17 cellular contexts compared by ENCODE assay signal in the genomic region with DNA sequence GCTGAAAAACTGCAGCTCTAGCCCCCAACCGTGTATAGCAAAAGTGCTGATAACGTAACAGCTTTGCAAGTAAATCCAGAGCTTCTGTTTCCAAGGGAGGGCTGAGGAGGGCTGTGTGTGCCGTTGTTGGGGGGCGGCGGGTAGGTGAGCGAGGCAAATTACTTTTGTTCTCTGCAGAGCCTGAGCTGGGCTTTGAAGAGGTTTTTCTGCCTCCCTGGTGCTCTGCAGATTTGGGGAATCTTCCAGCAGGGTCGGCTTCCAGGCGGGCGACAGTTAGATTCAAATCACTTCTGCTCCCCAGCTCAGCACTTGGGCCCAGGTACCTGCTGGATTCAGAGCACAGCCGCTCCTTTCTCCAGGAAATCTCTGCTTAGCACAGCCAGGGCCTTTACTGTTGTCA.
DNase-seq lines count a peak whose midpoint lies in the region; ATAC-seq and TF ChIP-seq lines count a peak whose summit lies in the region.
"Had no signal": no experiment of that assay in that cellular context is flagged by ENCODE, and none has a peak within 500 bp of the region (broad histone marks: within the 10 kb centered on the region; RNA-seq: fewer than 3 reads in every experiment).

No MANE protein-coding gene starts in this region.

- H3K4me1 ChIP-seq in endodermal cell (ENCODE audit: control insufficient read depth, insufficient read depth, low read length) (peaks cover 6% of the 10 kb centered on the region), neuron (ENCODE audit: insufficient read depth, low read length) (no peaks in the 10 kb centered on the region)

- H3K4me3 ChIP-seq in endodermal cell (ENCODE audit: low read length): peak overlapping the region; percentile 44
- H3K4me3 ChIP-seq in neuron (ENCODE audit: low read length): no peak overlapping the region

- no peaks in the 10 kb centered on the region for H3K27me3 Mint-ChIP-seq in endodermal cell (ENCODE audit: insufficient read depth)

- peak overlapping the region; percentile 33 for H3K4me3 Mint-ChIP-seq in endodermal cell
- H3K4me3 Mint-ChIP-seq: CD14-positive monocyte had no signal

- H3K27ac ChIP-seq in C4-2B (peak overlapping the region; percentile 36), endodermal cell (ENCODE audit: low read depth, low read length) (peak overlapping the region; percentile 54)

- peaks cover 41% of the 10 kb centered on the region for H3K9me3 Mint-ChIP-seq in endodermal cell

- H3K36me3 ChIP-seq in endodermal cell (ENCODE audit: control insufficient read depth, insufficient read depth, low read length) (no peaks in the 10 kb centered on the region), neuron (ENCODE audit: insufficient read depth, low read length) (no peaks in the 10 kb centered on the region)

- H3K36me3 Mint-ChIP-seq in endodermal cell (ENCODE audit: low read depth): peaks cover 4% of the 10 kb centered on the region
- H3K36me3 Mint-ChIP-seq: CD14-positive monocyte had no signal

- intact Hi-C loops in left colon (cut with DNase I, micrococcal nuclease): no loop called here

- H3K9me3 ChIP-seq in endodermal cell (ENCODE audit: control insufficient read depth, low read length) (peaks cover 55% of the 10 kb centered on the region), neuron (ENCODE audit: low read length) (no peaks in the 10 kb centered on the region)
- H3K9me3 ChIP-seq: SK-N-SH had no signal

- no peaks in the 10 kb centered on the region for H3K27me3 ChIP-seq in endodermal cell (ENCODE audit: control insufficient read depth, insufficient read depth, low read length, poor library complexity, severe bottlenecking)
- H3K27me3 ChIP-seq in neuron (ENCODE audit: insufficient read depth, low read length): no peaks in the 10 kb centered on the region

- TF ChIP-seq CTCF in C4-2B (conservative IDR thresholded peaks at IDR 0.05) (no peak), endodermal cell (conservative IDR thresholded peaks at IDR 0.05) (no peak)

- 52 to 80% methylated on average over 2 to 10 of the region's 10 CpGs for WGBS in endodermal cell (ENCODE audit: insufficient coverage in 1 of 2, insufficient read length in 1 of 2), 2 experiments

- DNase-seq in NCI-H82 (lab: John Stamatoyannopoulos, UW) (peak; percentile 45), endodermal cell (peak; percentile 50), left colon (no peak), HUDEP-2 (lab: John Stamatoyannopoulos, UW; ENCODE audit: unreplicated experiment in 76 of 76) (no peak), inferior parietal cortex (ENCODE audit: extremely low spot score) (no peak), NCI-H2107 treated with DMSO at 0.1 percent for 48 hours (lab: John Stamatoyannopoulos, UW; ENCODE audit: unreplicated experiment) (no peak)
- DNase-seq: Kasumi-1, NCI-H1694, NCI-H2081, NCI-H2227 treated with DMSO at 0.1 percent for 48 hours, NCI-H748 treated with DMSO at 0.1 percent for 48 hours, SIG-M5, SK-N-SH had no signal

- H3K27ac Mint-ChIP-seq in endodermal cell: peak overlapping the region; percentile 86
- H3K27ac Mint-ChIP-seq: CD14-positive monocyte had no signal

- H2AFZ ChIP-seq in neuron (ENCODE audit: low read depth, low read length): peak overlapping the region; percentile 54

- peak overlapping the region; percentile 13 for H3K9ac ChIP-seq in endodermal cell (ENCODE audit: extremely low read depth, low read length, poor library complexity, severe bottlenecking)
- H3K9ac ChIP-seq: SK-N-SH had no signal

- no peak for ATAC-seq in left colon
- ATAC-seq: Panc1 had no signal

- H3K4me1 Mint-ChIP-seq in endodermal cell: peaks cover 26% of the 10 kb centered on the region
- H3K4me1 Mint-ChIP-seq: CD14-positive monocyte had no signal

Comparison
In these comparisons a context has a peak if more than half of its experiments do, and no peak if none do; other contexts are left out.
1. DNase-seq: peak in NCI-H82 (single experiment) and endodermal cell (single experiment); none in left colon (0 of 2), HUDEP-2 (0 of 76), inferior parietal cortex (single experiment) and NCI-H2107 treated with DMSO at 0.1 percent for 48 hours (single experiment).